20 cellular contexts compared by ENCODE assay signal in the genomic region with DNA sequence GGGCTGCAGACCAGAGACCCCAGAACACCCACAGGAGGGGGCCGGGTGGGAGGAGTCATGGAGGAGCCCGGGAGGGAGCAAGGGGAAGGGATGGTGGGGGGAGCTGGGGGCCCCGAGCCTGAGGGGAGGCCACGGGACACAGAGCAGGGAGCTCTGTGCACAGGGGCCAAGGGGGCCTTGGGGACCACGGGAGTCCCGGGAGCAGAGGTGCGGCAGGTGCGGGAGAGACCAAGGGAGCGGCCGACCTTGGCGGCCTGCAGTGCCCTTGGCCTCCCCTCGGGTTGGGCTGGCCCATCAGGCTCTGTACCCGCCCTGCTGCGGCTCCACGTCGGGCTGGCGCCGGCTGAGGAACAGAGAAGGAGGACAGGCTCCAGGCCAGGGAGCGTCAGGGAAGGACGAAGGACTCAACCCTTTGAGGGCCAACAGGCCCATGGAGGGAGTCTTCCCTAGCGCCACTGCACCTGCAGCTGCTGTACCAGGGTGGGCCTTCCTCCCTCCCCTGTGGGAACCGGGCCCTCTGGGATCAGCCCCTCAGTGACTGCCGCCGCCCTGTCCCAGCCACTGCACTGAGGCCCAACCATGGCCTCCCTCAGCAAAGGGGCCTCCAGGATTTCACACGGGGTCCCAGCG. TPM values are rescaled to one million over a fixed set of nuclear protein-coding genes. Genes with fewer than 3 reads are reported as not detected.
DNase-seq lines count a peak whose midpoint lies in the region; ATAC-seq, FAIRE-seq and TF ChIP-seq lines count a peak whose summit lies in the region.
"Had no signal": no experiment of that assay in that cellular context is flagged by ENCODE, and none has a peak within 500 bp of the region (broad histone marks: within the 10 kb centered on the region; RNA-seq: fewer than 3 reads in every experiment).

No MANE protein-coding gene starts in this region.

- CTCF ChIA-PET in HepG2 (lab: Yijun Ruan, JAX; ENCODE audit: low intra/inter-chr PET ratio, low total read pairs) = no interaction called here
- CTCF ChIA-PET in HEK293 (lab: Yijun Ruan, JAX) = no interaction called here

- no peaks in the 10 kb centered on the region for H3K4me1 Mint-ChIP-seq in stimulated activated memory B cell treated with anti-CD40 and anti-IgM and Interleukin-4, amounts not matched to agents 10 μg/mL and 1 μg/mL and 100 μg/mL, for 72 hours
- H3K4me1 Mint-ChIP-seq: B cell; CD4-positive, alpha-beta memory T cell had no signal

- H2AFZ ChIP-seq in HepG2 (ENCODE audit: low read length) = no peak overlapping the region

- intact Hi-C loops in HepG2 (cut with micrococcal nuclease; ENCODE audit: unreplicated experiment) (no loop called here), right lobe of liver (cut with DNase I) (no loop called here)

- no peak for TF ChIP-seq RAD21 in HepG2 (CRISPR knock-in tag; IDR thresholded peaks at IDR 0.05)

- H4K20me1 ChIP-seq in HepG2 (ENCODE audit: insufficient read depth, low read length) = 0 out of 2 replicates have a peak, but pooled peaks cover 3% of the 10 kb centered on the region

- H3K27me3 Mint-ChIP-seq in stimulated activated memory B cell treated with anti-CD40 and anti-IgM and Interleukin-4, amounts not matched to agents 10 μg/mL and 1 μg/mL and 100 μg/mL, for 72 hours = peaks cover 17% of the 10 kb centered on the region
- H3K27me3 Mint-ChIP-seq: B cell had no signal

- BruUV-seq in HepG2 (replicated peaks; lab: Mats Ljungman, UMichigan) = no TSS peak

- no peaks in the 10 kb centered on the region for H3K79me2 ChIP-seq in HepG2 (ENCODE audit: insufficient read depth, low read length)

- H3K27me3 ChIP-seq in HepG2 (ENCODE audit: control insufficient read depth in 1 of 2, insufficient read depth in 2 of 2, low read length in 2 of 2) (peaks cover 15 to 79% of the 10 kb centered on the region in 2 experiments), right lobe of liver (no peaks in the 10 kb centered on the region)

- no peak overlapping the region for H3K27ac Mint-ChIP-seq in stimulated activated memory B cell treated with anti-CD40 and anti-IgM and Interleukin-4, amounts not matched to agents 10 μg/mL and 1 μg/mL and 100 μg/mL, for 72 hours
- H3K27ac Mint-ChIP-seq: B cell; CD4-positive, alpha-beta memory T cell; IgD-negative memory B cell had no signal

- DNase-seq in HepG2 (ENCODE audit: low spot score) (no peak), right lobe of liver (no peak), germinal center (ENCODE audit: low spot score) (no peak)
- peak; percentile 1 for DNase-seq in effector CD4-positive, alpha-beta T cell
- no peak for DNase-seq in activated CD8-positive, alpha-beta memory T cell treated with anti-CD3 and anti-CD28 coated beads, Interleukin-2, amount 50 U/mL, for 48 hours
- DNase-seq: CD4-positive, alpha-beta memory T cell; DMS153; DMS79 treated with DMSO at 0.1 percent for 48 hours; EL had no signal

- no peak overlapping the region for H3K4me3 Mint-ChIP-seq in stimulated activated memory B cell treated with anti-CD40 and anti-IgM and Interleukin-4, amounts not matched to agents 10 μg/mL and 1 μg/mL and 100 μg/mL, for 72 hours
- H3K4me3 Mint-ChIP-seq: B cell; CD4-positive, alpha-beta memory T cell; IgD-negative memory B cell had no signal

- no peak overlapping the region for H3K27ac ChIP-seq in HepG2 (ENCODE audit: extremely low read length, insufficient read depth, low read length)
- no peak overlapping the region for H3K27ac ChIP-seq in right lobe of liver
- no peak overlapping the region for H3K27ac ChIP-seq in HEK293 (ENCODE audit: extremely low read depth, low read depth, low read length)
- H3K27ac ChIP-seq: C4-2B, HL-60 had no signal

- no peaks in the 10 kb centered on the region for H3K9me3 Mint-ChIP-seq in stimulated activated memory B cell treated with anti-CD40 and anti-IgM and Interleukin-4, amounts not matched to agents 10 μg/mL and 1 μg/mL and 100 μg/mL, for 72 hours

- H3K4me2 ChIP-seq in HepG2 (ENCODE audit: low read depth, low read length) = no peak overlapping the region

- ATAC-seq in HepG2 (peak; percentile 13; the same call in 1 of the 3 replicates), right lobe of liver (no peak)
- ATAC-seq in stimulated activated memory B cell treated with anti-CD40 and anti-IgM and Interleukin-4, amounts not matched to agents 10 μg/mL and 1 μg/mL and 100 μg/mL, for 72 hours = peak; percentile 40
- ATAC-seq: HCT116 had no signal

- no peaks in the 10 kb centered on the region for H3K9me3 ChIP-seq in HepG2 (ENCODE audit: low read length)
- no peaks in the 10 kb centered on the region for H3K9me3 ChIP-seq in right lobe of liver
- no peaks in the 10 kb centered on the region for H3K9me3 ChIP-seq in HEK293 (ENCODE audit: control insufficient read depth, insufficient read depth, low read depth, low read length)

- no peak for FAIRE-seq in HepG2 (lab: Jason Lieb, UNC)
- FAIRE-seq: A204.1, D721Med, G401.6, GM12891 had no signal

- 13% methylated on average over 4 of the region's 26 CpGs for WGBS in HepG2 (ENCODE audit: low lambda C conversion rate)
- WGBS in right lobe of liver (ENCODE audit: insufficient coverage, low coverage, low lambda C conversion rate, missing lambda C conversion rate) = 68% methylated on average over 4 of the region's 26 CpGs

- POLR2A ChIA-PET in HepG2 (lab: Yijun Ruan, JAX) (no interaction called here), HEK293 (lab: Yijun Ruan, JAX) (no interaction called here)

- no peaks in the 10 kb centered on the region for H3K4me1 ChIP-seq in HepG2 (ENCODE audit: insufficient read depth, low read length)
- H3K4me1 ChIP-seq in right lobe of liver = no peaks in the 10 kb centered on the region
- H3K4me1 ChIP-seq in HEK293 (ENCODE audit: control insufficient read depth, insufficient read depth, low read length) = no peaks in the 10 kb centered on the region

- TF ChIP-seq POLR2A in HepG2 (IDR thresholded peaks at IDR 0.05; ENCODE audit: insufficient read depth in 1 of 2, low read depth in 2 of 2, low read length in 2 of 2) (no peak), right lobe of liver (IDR thresholded peaks at IDR 0.05) (no peak)

- in situ Hi-C loops in HepG2 (cut with HindIII; ENCODE audit: extremely low pct_ligation_motif_present, low pct_unique_long_range_greater_than_20kb) = no loop called here

- no peak overlapping the region for H3K9ac ChIP-seq in HepG2 (ENCODE audit: insufficient read depth, low read depth, low read length)

- TF ChIP-seq CTCF in HepG2 (CRISPR knock-in tag; IDR thresholded peaks at IDR 0.05) (no peak), right lobe of liver (IDR thresholded peaks at IDR 0.05) (no peak), HEK293 (tag by site-specific recombination; IDR thresholded peaks at IDR 0.05) (no peak)

- no peaks in the 10 kb centered on the region for H3K36me3 Mint-ChIP-seq in stimulated activated memory B cell treated with anti-CD40 and anti-IgM and Interleukin-4, amounts not matched to agents 10 μg/mL and 1 μg/mL and 100 μg/mL, for 72 hours
- H3K36me3 Mint-ChIP-seq: CD4-positive, alpha-beta memory T cell; IgD-negative memory B cell had no signal

- H3K36me3 ChIP-seq in HepG2 (replicated peaks in 1 of 2; ENCODE audit: control insufficient read depth in 1 of 2, insufficient read depth in 2 of 2, low read length in 2 of 2) = no peaks in the 10 kb centered on the region
- no peaks in the 10 kb centered on the region for H3K36me3 ChIP-seq in right lobe of liver
- no peaks in the 10 kb centered on the region for H3K36me3 ChIP-seq in HEK293 (ENCODE audit: control insufficient read depth in 2 of 2, insufficient read depth in 1 of 2, low read length in 2 of 2)

- no peak overlapping the region for H3K4me3 ChIP-seq in HepG2 (replicated peaks in 1 of 3; ENCODE audit: insufficient read depth in 1 of 3, low read depth in 2 of 3, low read length in 3 of 3)
- no peak overlapping the region for H3K4me3 ChIP-seq in right lobe of liver
- no peak overlapping the region for H3K4me3 ChIP-seq in HEK293 (ENCODE audit: low read depth, low read length)

- TF ChIP-seq EP300 in HepG2 (IDR thresholded peaks at IDR 0.05; ENCODE audit: low read depth in 2 of 2, low read length in 2 of 2) (no peak), HepG2 (CRISPR knock-in tag; IDR thresholded peaks at IDR 0.05; ENCODE audit: borderline replicate concordance) (no peak)

TF ChIP-seq in HepG2, 621 proteins besides CTCF, POLR2A, EP300 and RAD21 (continues in another document):
- no peak for TF ChIP-seq TBL1XR1 (IDR thresholded peaks at IDR 0.05; ENCODE audit: borderline replicate concordance, low read length, partially characterized antibody)

TF ChIP-seq in HEK293, 187 proteins besides CTCF, POLR2A, EP300 and RAD21 (continues in another document):
- TF ChIP-seq ZNF596 (tag by site-specific recombination; IDR thresholded peaks at IDR 0.05) = no peak

RNA-seq across cellular contexts. Expression of a gene that starts 17.8 kb away (rescaled TPM):
- total RNA-seq in HepG2 (2016; rRNA removed; fragmentation: Illumina TruSeq; extraction: Trizol) (0.84 and 1.1 TPM in 2 replicates), right lobe of liver (under 1 TPM in 2 of 6 experiments, not detected in 4; 0.12 to 0.49 TPM)
- total RNA-seq in HepG2 (2016; cell fraction: cytosol; rRNA removed; fragmentation: Illumina TruSeq; extraction: Trizol; ENCODE audit: low read depth) = 0.35 and 0.40 TPM in 2 replicates
- total RNA-seq in HepG2 (2016; cell fraction: insoluble cytoplasmic fraction; rRNA removed; fragmentation: Illumina TruSeq; extraction: Trizol) = 0.19 and 0.93 TPM in 2 replicates
- total RNA-seq in HepG2 (2016; cell fraction: membrane; rRNA removed; fragmentation: Illumina TruSeq; extraction: Trizol) = 1.1 and 1.3 TPM in 2 replicates
- total RNA-seq in HepG2 (2016; cell fraction: nucleus; rRNA removed; fragmentation: Illumina TruSeq; extraction: Trizol) = 1.3 and 1.7 TPM in 2 replicates
- polyA plus RNA-seq in HepG2 (2011; rRNA removed) = 0.74 and 2.3 TPM in 2 replicates
- 0.62 and 0.65 TPM in 2 replicates for polyA plus RNA-seq in HepG2 (2011; cell fraction: cytosol; rRNA removed)
- polyA plus RNA-seq in HepG2 (2011; cell fraction: nucleus; rRNA removed) = 7.2 and 9.9 TPM in 2 replicates
- 0.54 and 1.4 TPM in 2 replicates for polyA plus RNA-seq in HepG2 (2012)
- 0.18 and 0.59 TPM in 2 replicates for polyA plus RNA-seq in HepG2 (2016; cell fraction: cytosol; fragmentation: Illumina TruSeq; extraction: Trizol; ENCODE audit: low read depth)
- polyA plus RNA-seq in HepG2 (2016; cell fraction: insoluble cytoplasmic fraction; fragmentation: Illumina TruSeq; extraction: Trizol; ENCODE audit: low read depth) = 0.59 and 0.72 TPM in 2 replicates
- 0.64 and 0.85 TPM in 2 replicates for polyA plus RNA-seq in HepG2 (2016; cell fraction: membrane; fragmentation: Illumina TruSeq; extraction: Trizol; ENCODE audit: low read depth)
- polyA plus RNA-seq in HepG2 (2016; cell fraction: nucleus; fragmentation: Illumina TruSeq; extraction: Trizol; ENCODE audit: insufficient read depth, low read depth) = 1.8 and 3.3 TPM in 2 replicates
- 0.62 and 1.2 TPM in 2 replicates for polyA minus RNA-seq in HepG2 (2011; rRNA and poly(A)+ RNA removed; ENCODE audit: low replicate concordance)
- 0.88 and 1.3 TPM in 2 replicates for polyA minus RNA-seq in HepG2 (2011; cell fraction: cytosol; rRNA and poly(A)+ RNA removed)
- 0.90 and 3.0 TPM in 2 replicates for polyA minus RNA-seq in HepG2 (2011; cell fraction: nucleus; rRNA and poly(A)+ RNA removed)
- polyA plus RNA-seq: IgD-negative memory B cell had no signal

Comparison
In these comparisons a context has a peak if more than half of its experiments do, and no peak if none do; other contexts are left out.
1. ATAC-seq: peak in HepG2 (single experiment) and stimulated activated memory B cell treated with anti-CD40 and anti-IgM and Interleukin-4, amounts not matched to agents 10 μg/mL and 1 μg/mL and 100 μg/mL, for 72 hours (single experiment); none in right lobe of liver (0 of 4).